ENCODE assay signal across 10 cellular contexts in genomic region chr16:89009343-89010209, GRCh38. TPM values are rescaled to one million over a fixed set of nuclear protein-coding genes. Genes with fewer than 3 reads are reported as not detected.
DNase-seq lines count a peak whose midpoint lies in the region; ATAC-seq and TF ChIP-seq lines count a peak whose summit lies in the region.
"Had no signal": no experiment of that assay in that cellular context is flagged by ENCODE, and none has a peak within 500 bp of the region (broad histone marks: within the 10 kb centered on the region; RNA-seq: fewer than 3 reads in every experiment).

No MANE protein-coding gene starts in this region.

- H2AFZ ChIP-seq in SK-N-SH (ENCODE audit: low read depth): no peak overlapping the region

- no peak overlapping the region for H3K4me2 ChIP-seq in SK-N-SH

- H3K9me3 ChIP-seq in SK-N-SH (no peaks in the 10 kb centered on the region), SJCRH30 (replicated peaks) (no peaks in the 10 kb centered on the region)
- H3K9me3 ChIP-seq: esophagus squamous epithelium had no signal

- H3K27ac ChIP-seq in SK-N-SH (ENCODE audit: low read depth in 2 of 2, low read length in 1 of 2) (no peak overlapping the region), SJCRH30 (no peak overlapping the region)
- H3K27ac ChIP-seq: esophagus squamous epithelium had no signal

- POLR2A ChIA-PET in SK-N-SH (lab: Yijun Ruan, JAX): interaction anchor here (0.6 kb wide), 1 partner anchor 43 kb away, joined by 3 read pairs; no protein-coding TSS in a partner anchor

- H3F3A ChIP-seq in SK-N-SH (replicated peaks; ENCODE audit: insufficient read depth): no peaks in the 10 kb centered on the region

- no peaks in the 10 kb centered on the region for H3K27me3 ChIP-seq in SK-N-SH (ENCODE audit: insufficient read depth)
- H3K27me3 ChIP-seq in SJCRH30: no peaks in the 10 kb centered on the region

- H3K79me2 ChIP-seq in SK-N-SH (ENCODE audit: insufficient read depth): no peaks in the 10 kb centered on the region

- H3K9ac ChIP-seq in SK-N-SH: no peak overlapping the region

- H4K20me1 ChIP-seq in SK-N-SH (ENCODE audit: insufficient read depth): no peaks in the 10 kb centered on the region

- no peak for TF ChIP-seq CTCF in SK-N-SH (IDR thresholded peaks at IDR 0.05)
- TF ChIP-seq CTCF in fibroblast of pulmonary artery (IDR thresholded peaks at IDR 0.05; ENCODE audit: low read length, missing control alignments): no peak

- 35% methylated on average over 16 of the region's 17 CpGs for WGBS in SK-N-SH (ENCODE audit: low lambda C conversion rate)

- CTCF ChIA-PET in SK-N-SH (lab: Yijun Ruan, JAX): interaction anchor here (0.7 kb wide), 1 partner anchor 15 kb away, joined by 3 read pairs; no protein-coding TSS in a partner anchor

- no peak for TF ChIP-seq RAD21 in SK-N-SH (IDR thresholded peaks at IDR 0.05; ENCODE audit: low read length)

- no peaks in the 10 kb centered on the region for H3K9me2 ChIP-seq in SK-N-SH

- H3K4me3 ChIP-seq in SK-N-SH (ENCODE audit: low read depth in 2 of 2, low read length in 1 of 2) (no peak overlapping the region), SJCRH30 (no peak overlapping the region), fibroblast of pulmonary artery (replicated peaks; ENCODE audit: low read depth, low read length) (no peak overlapping the region)
- H3K4me3 ChIP-seq: esophagus squamous epithelium had no signal

- ATAC-seq in SK-N-SH treated with all-trans-retinoic acid at 6 μM for 48 hours (no peak), GM21515 (IDR thresholded peaks at IDR 0.05; ENCODE audit: unreplicated experiment) (no peak), GM21360 (IDR thresholded peaks at IDR 0.05; ENCODE audit: unreplicated experiment) (no peak)

- DNase-seq in SK-N-SH (no peak), SJCRH30 (peak; percentile 29 to 55), fibroblast of pulmonary artery (ENCODE audit: low read depth) (peak; percentile 34), renal cortical epithelial cell (ENCODE audit: low read depth) (peak; percentile 9), T1000 (lab: John Stamatoyannopoulos, UW) (no peak)
- DNase-seq: esophagus squamous epithelium had no signal

- H3K4me1 ChIP-seq in SK-N-SH (ENCODE audit: control insufficient read depth in 1 of 2, insufficient read depth in 2 of 2, low read depth in 1 of 2, low read length in 1 of 2) (no peaks in the 10 kb centered on the region), SJCRH30 (no peaks in the 10 kb centered on the region)
- H3K4me1 ChIP-seq: esophagus squamous epithelium had no signal

- H3K36me3 ChIP-seq in SK-N-SH (replicated peaks in 1 of 2; ENCODE audit: control insufficient read depth in 1 of 2, insufficient read depth in 2 of 2, low read length in 1 of 2) (no peaks in the 10 kb centered on the region), SJCRH30 (no peaks in the 10 kb centered on the region)
- H3K36me3 ChIP-seq: esophagus squamous epithelium had no signal

- TF ChIP-seq EP300 in SK-N-SH (IDR thresholded peaks at IDR 0.05; ENCODE audit: borderline replicate concordance in 1 of 2, low read depth in 1 of 2, low read length in 1 of 2): no peak

TF ChIP-seq in SK-N-SH, 30 proteins besides CTCF, POLR2A, EP300 and RAD21:
- peak; percentile 94 for TF ChIP-seq REST (IDR thresholded peaks at IDR 0.05; ENCODE audit: low read depth, low read length)
- TF ChIP-seq RFX5 (IDR thresholded peaks at IDR 0.05; ENCODE audit: low read length): no peak
TF ChIP-seq in SK-N-SH: peak in this region for 1.

TF ChIP-seq in SK-N-SH treated with all-trans-retinoic acid at 6 μM for 48 hours, 23 proteins besides CTCF, POLR2A, EP300 and RAD21:
- TF ChIP-seq PPARA (CRISPR knock-in tag; IDR thresholded peaks at IDR 0.05; ENCODE audit: borderline replicate concordance) (no peak), POU6F1 (CRISPR knock-in tag; IDR thresholded peaks at IDR 0.05; ENCODE audit: borderline replicate concordance, low read depth) (no peak), GLIS3 (CRISPR knock-in tag; IDR thresholded peaks at IDR 0.05) (no peak), CSDC2 (CRISPR knock-in tag; IDR thresholded peaks at IDR 0.05) (no peak), TCF4 (CRISPR knock-in tag; IDR thresholded peaks at IDR 0.05; ENCODE audit: borderline replicate concordance) (no peak), ZFP30 (CRISPR knock-in tag; IDR thresholded peaks at IDR 0.05) (no peak), ZC3H10 (CRISPR knock-in tag; IDR thresholded peaks at IDR 0.05) (no peak), ESRRG (CRISPR knock-in tag; IDR thresholded peaks at IDR 0.05) (no peak), CSRNP3 (CRISPR knock-in tag; IDR thresholded peaks at IDR 0.05) (no peak), RARB (CRISPR knock-in tag; IDR thresholded peaks at IDR 0.05) (no peak), SNAI2 (CRISPR knock-in tag; IDR thresholded peaks at IDR 0.05) (no peak), ZNF70 (CRISPR knock-in tag; IDR thresholded peaks at IDR 0.05) (no peak), ZFP3 (CRISPR knock-in tag; IDR thresholded peaks at IDR 0.05) (no peak), ARNTL (CRISPR knock-in tag; IDR thresholded peaks at IDR 0.05; ENCODE audit: borderline replicate concordance, low read depth) (no peak)
- TF ChIP-seq, protein P1, sequence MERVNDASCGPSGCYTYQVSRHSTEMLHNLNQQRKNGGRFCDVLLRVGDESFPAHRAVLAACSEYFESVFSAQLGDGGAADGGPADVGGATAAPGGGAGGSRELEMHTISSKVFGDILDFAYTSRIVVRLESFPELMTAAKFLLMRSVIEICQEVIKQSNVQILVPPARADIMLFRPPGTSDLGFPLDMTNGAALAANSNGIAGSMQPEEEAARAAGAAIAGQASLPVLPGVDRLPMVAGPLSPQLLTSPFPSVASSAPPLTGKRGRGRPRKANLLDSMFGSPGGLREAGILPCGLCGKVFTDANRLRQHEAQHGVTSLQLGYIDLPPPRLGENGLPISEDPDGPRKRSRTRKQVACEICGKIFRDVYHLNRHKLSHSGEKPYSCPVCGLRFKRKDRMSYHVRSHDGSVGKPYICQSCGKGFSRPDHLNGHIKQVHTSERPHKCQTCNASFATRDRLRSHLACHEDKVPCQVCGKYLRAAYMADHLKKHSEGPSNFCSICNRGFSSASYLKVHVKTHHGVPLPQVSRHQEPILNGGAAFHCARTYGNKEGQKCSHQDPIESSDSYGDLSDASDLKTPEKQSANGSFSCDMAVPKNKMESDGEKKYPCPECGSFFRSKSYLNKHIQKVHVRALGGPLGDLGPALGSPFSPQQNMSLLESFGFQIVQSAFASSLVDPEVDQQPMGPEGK (CRISPR knock-in tag; IDR thresholded peaks at IDR 0.05; ENCODE audit: borderline replicate concordance): no peak

RNA-seq across cellular contexts. Expression of gene CBFA2T3, which starts 32.6 kb away (rescaled TPM):
- polyA plus RNA-seq in SK-N-SH (2012; rRNA removed): not detected in 2 replicates
- polyA plus RNA-seq in SK-N-SH (2012; cell fraction: cytosol; rRNA removed): not detected in 2 replicates
- not detected in 2 replicates for polyA plus RNA-seq in SK-N-SH (2012; cell fraction: nucleus; rRNA removed)
- total RNA-seq in SJCRH30 (2014; rRNA removed; shearing (Covaris generic)): 1.8 and 3.5 TPM in 2 replicates
- not detected in 2 replicates for total RNA-seq in renal cortical epithelial cell
- total RNA-seq: SK-MEL-5 had no signal

Comparison
In these comparisons a context has a peak if more than half of its experiments do, and no peak if none do; other contexts are left out.
1. DNase-seq: peak in SJCRH30 (2 of 2), fibroblast of pulmonary artery (single experiment) and renal cortical epithelial cell (single experiment); none in SK-N-SH (single experiment) and T1000 (single experiment).